ENCODE assay signal across 14 cellular contexts in the genomic region with DNA sequence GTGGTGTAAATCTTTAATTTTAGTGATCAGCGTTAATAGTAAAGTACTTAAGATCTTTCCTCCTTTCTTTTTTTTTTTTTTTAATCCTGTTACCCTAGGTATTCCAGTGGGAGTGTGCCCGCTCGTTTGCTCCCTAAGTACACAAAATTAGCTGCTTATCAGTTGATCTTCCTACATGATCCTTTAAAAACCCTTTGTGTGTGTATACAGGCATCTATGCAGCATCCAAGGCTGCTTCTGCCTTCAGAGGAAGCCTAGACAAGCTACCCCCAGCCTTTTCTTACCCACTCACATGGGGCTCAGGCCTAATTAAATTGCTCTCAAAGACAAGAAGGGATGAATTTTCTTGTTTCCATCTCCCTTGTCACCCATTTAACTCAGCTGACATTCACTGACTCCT.
"Had no signal": no experiment of that assay in that cellular context is flagged by ENCODE, and none has a peak within 500 bp of the region (broad histone marks: within the 10 kb centered on the region; RNA-seq: fewer than 3 reads in every experiment).

No MANE protein-coding gene starts in this region.

- H3K27me3 ChIP-seq: cardiac muscle cell, left lung, thyroid gland had no signal

- H3K79me2 ChIP-seq: parathyroid adenoma had no signal

- H2AFZ ChIP-seq: parathyroid adenoma had no signal

- H3K4me1 ChIP-seq: left lung, parathyroid adenoma, thyroid gland had no signal

- DNase-seq: activated CD4-positive, alpha-beta T cell treated with anti-CD3 and anti-CD28 coated beads for 36 hours; activated CD4-positive, alpha-beta T cell treated with anti-CD3 and anti-CD28 coated beads, Interleukin-2, amount 50 U/mL, for 48 hours; activated gamma-delta T cell treated with Interleukin-2 at 50 U/mL for 16 hours; dermis blood vessel endothelial cell; effector memory CD8-positive, alpha-beta T cell; left lung; stimulated activated CD4-positive, alpha-beta T cell treated with anti-CD3 and anti-CD28 coated beads, Interleukin-2, amount 100 ng/mL, for 24 hours; stimulated activated naive CD4-positive, alpha-beta T cell treated with Interleukin-2 at 50 U/mL for 16 hours; thyroid gland had no signal

- H3K9me3 ChIP-seq: left lung, thyroid gland had no signal

- H3K9me3 Mint-ChIP-seq: WTC11 had no signal

- H3K36me3 ChIP-seq: cardiac muscle cell, left lung, thyroid gland had no signal

- ATAC-seq: activated CD4-positive, alpha-beta T cell treated with anti-CD3 and anti-CD28 coated beads for 36 hours; activated naive CD4-positive, alpha-beta T cell treated with anti-CD3 and anti-CD28 coated beads, Interleukin-2, amount 50 U/mL, for 72 hours; effector memory CD8-positive, alpha-beta T cell; left lung had no signal

- H3K4me3 Mint-ChIP-seq: activated CD4-positive, alpha-beta T cell treated with anti-CD3 and anti-CD28 coated beads for 36 hours; effector memory CD8-positive, alpha-beta T cell; T-helper 2 cell treated with Interferon-gamma antibody and Interleukin-4, amounts not matched to agents 5 μg/mL and 100 μg/mL, for 36 hours; WTC11 had no signal

- H3K27me3 Mint-ChIP-seq: activated CD4-positive, alpha-beta T cell treated with anti-CD3 and anti-CD28 coated beads for 36 hours; effector memory CD8-positive, alpha-beta T cell had no signal

- H3K4me1 Mint-ChIP-seq: activated CD4-positive, alpha-beta T cell treated with anti-CD3 and anti-CD28 coated beads for 36 hours had no signal

- H3K9ac ChIP-seq: parathyroid adenoma had no signal

- H3K36me3 Mint-ChIP-seq: activated naive CD4-positive, alpha-beta T cell treated with anti-CD3 and anti-CD28 coated beads, Interleukin-2, amount 50 U/mL, for 72 hours; WTC11 had no signal

- H3K27ac Mint-ChIP-seq: activated CD4-positive, alpha-beta T cell treated with anti-CD3 and anti-CD28 coated beads for 36 hours; activated naive CD4-positive, alpha-beta T cell treated with anti-CD3 and anti-CD28 coated beads, Interleukin-2, amount 50 U/mL, for 72 hours; effector memory CD8-positive, alpha-beta T cell; T-helper 2 cell treated with Interferon-gamma antibody and Interleukin-4, amounts not matched to agents 5 μg/mL and 100 μg/mL, for 36 hours; WTC11 had no signal

- H3K27ac ChIP-seq: cardiac muscle cell, left lung, parathyroid adenoma, thyroid gland had no signal

- H3K4me3 ChIP-seq: cardiac muscle cell, left lung, thyroid gland had no signal
